In the genomic region with DNA sequence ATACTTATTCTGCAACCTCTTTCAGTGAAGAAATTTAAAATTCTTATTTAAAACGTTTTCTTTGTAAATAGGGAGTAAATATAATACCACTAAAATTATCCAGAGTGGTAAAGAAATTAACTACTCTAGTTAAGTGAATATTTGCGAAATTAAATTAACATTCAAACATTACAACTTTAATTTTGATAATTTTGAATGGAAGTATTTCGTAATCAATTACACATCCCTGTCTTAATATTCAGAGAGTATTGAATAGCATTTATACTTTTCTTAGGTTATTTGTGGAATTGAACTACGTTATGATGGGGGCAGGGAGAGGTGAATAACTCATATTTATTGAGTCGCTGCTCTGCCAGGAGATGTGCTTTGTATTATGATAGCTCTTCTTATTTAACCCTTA, we compare ENCODE assay signal across 30 cellular contexts.
"Had no signal": no experiment of that assay in that cellular context is flagged by ENCODE, and none has a peak within 500 bp of the region (broad histone marks: within the 10 kb centered on the region; RNA-seq: fewer than 3 reads in every experiment).

No MANE protein-coding gene starts in this region.

- FAIRE-seq: bronchial epithelial cell had no signal

- H3K9me3 ChIP-seq: ascending aorta had no signal

- H3K27ac ChIP-seq: ascending aorta, cardiac muscle cell had no signal

- H3K27me3 ChIP-seq: ascending aorta, cardiac muscle cell had no signal

- DNase-seq: activated CD4-positive, alpha-beta memory T cell treated with anti-CD3 and anti-CD28 coated beads, Interleukin-2, amount 10 ng/mL, durations not matched to agents 7 days and 5 days; activated CD4-positive, alpha-beta T cell treated with anti-CD3 and anti-CD28 coated beads for 1 hour; activated CD4-positive, alpha-beta T cell treated with anti-CD3 and anti-CD28 coated beads for 36 hours; activated CD4-positive, alpha-beta T cell treated with anti-CD3 and anti-CD28 coated beads for 48 hours; activated CD4-positive, alpha-beta T cell treated with anti-CD3 and anti-CD28 coated beads, Interleukin-2, amount 10 ng/mL, durations not matched to agents 7 days and 5 days; activated CD4-positive, alpha-beta T cell treated with anti-CD3 and anti-CD28 coated beads, Interleukin-2, amount 50 U/mL, for 48 hours; activated CD4-positive, CD25-positive, alpha-beta regulatory T cell; activated CD8-positive, alpha-beta memory T cell treated with anti-CD3 and anti-CD28 coated beads for 24 hours; activated CD8-positive, alpha-beta memory T cell treated with anti-CD3 and anti-CD28 coated beads, Interleukin-2, amount 10 ng/mL, durations not matched to agents 7 days and 5 days; activated CD8-positive, alpha-beta memory T cell treated with anti-CD3 and anti-CD28 coated beads, Interleukin-2, amount 50 U/mL, for 48 hours; activated CD8-positive, alpha-beta T cell treated with anti-CD3 and anti-CD28 coated beads, Interleukin-2, amount 10 ng/mL, durations not matched to agents 7 days and 5 days; activated effector memory CD4-positive, alpha-beta T cell treated with Interleukin-2 at 50 U/mL for 16 hours; activated gamma-delta T cell; activated naive CD4-positive, alpha-beta T cell treated with anti-CD3 and anti-CD28 coated beads, Interleukin-2, amount 10 ng/mL, durations not matched to agents 7 days and 5 days; activated naive CD4-positive, alpha-beta T cell treated with Interleukin-2 at 50 U/mL for 16 hours; activated naive CD8-positive, alpha-beta T cell treated with anti-CD3 and anti-CD28 coated beads, Interleukin-2, amount 10 ng/mL, durations not matched to agents 7 days and 5 days; activated naive CD8-positive, alpha-beta T cell treated with anti-CD3 and anti-CD28 coated beads, Interleukin-2, amount 50 U/mL, for 24 hours; activated T-cell treated with anti-CD3 and anti-CD28 coated beads, Interleukin-2, amount 50 U/mL, for 24 hours; activated T-cell treated with anti-CD3 and anti-CD28 coated beads, Interleukin-2, amount 50 U/mL, for 48 hours; amygdala; anterior cingulate cortex; caudate nucleus; cerebellar nuclear complex; T-helper 1 cell; T-helper 2 cell; T-helper 9 cell had no signal

- ATAC-seq: activated CD4-positive, alpha-beta T cell treated with anti-CD3 and anti-CD28 coated beads for 36 hours; activated CD4-positive, CD25-positive, alpha-beta regulatory T cell treated with anti-CD3 and anti-CD28 coated beads, Interleukin-2, amount 50 U/mL, for 24 hours; activated CD8-positive, alpha-beta memory T cell treated with anti-CD3 and anti-CD28 coated beads, Interleukin-2, amount 10 ng/mL, durations not matched to agents 7 days and 5 days; activated CD8-positive, alpha-beta T cell treated with anti-CD3 and anti-CD28 coated beads, Interleukin-2, amount 10 ng/mL, durations not matched to agents 7 days and 5 days; activated naive CD8-positive, alpha-beta T cell treated with anti-CD3 and anti-CD28 coated beads, Interleukin-2, amount 50 U/mL, for 24 hours had no signal

- H3K4me1 ChIP-seq: ascending aorta had no signal

- H3K4me3 ChIP-seq: ascending aorta, cardiac muscle cell had no signal

- H3K36me3 ChIP-seq: ascending aorta, cardiac muscle cell had no signal
